ENCODE assay signal across 11 cellular contexts in the genomic region with DNA sequence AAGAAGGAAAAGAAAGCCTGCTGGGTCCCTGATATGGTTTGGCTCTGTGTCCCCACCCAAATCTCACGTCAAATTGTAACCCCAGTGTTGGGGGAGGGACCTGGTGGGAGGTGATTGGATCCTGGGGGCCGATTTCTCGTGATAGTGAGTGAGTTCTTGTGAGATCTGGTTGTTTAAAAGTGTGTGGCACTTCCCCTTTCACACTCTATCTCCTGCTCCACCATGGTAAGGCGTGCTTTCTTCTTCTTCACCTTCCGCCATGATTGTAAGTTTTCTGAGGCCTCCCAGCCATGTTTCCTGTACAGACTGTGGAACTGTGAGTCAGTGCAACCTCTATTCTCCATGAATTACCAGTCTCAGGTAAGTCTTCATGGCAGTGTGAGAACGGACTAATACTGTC.
"Had no signal": no experiment of that assay in that cellular context is flagged by ENCODE, and none has a peak within 500 bp of the region (broad histone marks: within the 10 kb centered on the region; RNA-seq: fewer than 3 reads in every experiment).

No MANE protein-coding gene starts in this region.

- H3K27ac ChIP-seq: parathyroid adenoma had no signal

- ATAC-seq: WTC11 had no signal

- H3K9me3 Mint-ChIP-seq: activated naive CD4-positive, alpha-beta T cell treated with anti-CD3 and anti-CD28 coated beads, Interleukin-2, amount 50 U/mL, for 24 hours; activated T-helper 2 cell treated with anti-CD3 and anti-CD28 coated beads, Interferon-gamma antibody, Interleukin-2, Interleukin-4, amounts not matched to agents 10 μg/mL and 5 μg/mL and 100 μg/mL, durations not matched to agents 14 hours and 24 hours and 36 hours; WTC11 had no signal

- H3K36me3 Mint-ChIP-seq: WTC11 had no signal

- DNase-seq: activated CD4-positive, alpha-beta T cell treated with anti-CD3 and anti-CD28 coated beads, Interleukin-2, amount 50 U/mL, for 1 hour; activated T-cell treated with anti-CD3 and anti-CD28 coated beads for 4 hours; cerebellar nuclear complex; stimulated activated CD4-positive, alpha-beta T cell treated with anti-CD3 and anti-CD28 coated beads, Interleukin-4, amount 100 ng/mL, for 4 hours; T-helper 9 cell had no signal

- H3K4me3 Mint-ChIP-seq: activated naive CD4-positive, alpha-beta T cell treated with anti-CD3 and anti-CD28 coated beads, Interleukin-2, amount 50 U/mL, for 24 hours; brain; dendritic cell treated with granulocyte-macrophage colony-stimulating factor and Interleukin-4, amounts not matched to agents 40 ng/mL and 50 ng/mL, for 4 days; WTC11 had no signal

- H3K27me3 Mint-ChIP-seq: activated naive CD4-positive, alpha-beta T cell treated with anti-CD3 and anti-CD28 coated beads, Interleukin-2, amount 50 U/mL, for 24 hours; brain had no signal

- H3K4me1 ChIP-seq: parathyroid adenoma had no signal

- H3K27ac Mint-ChIP-seq: activated naive CD4-positive, alpha-beta T cell treated with anti-CD3 and anti-CD28 coated beads, Interleukin-2, amount 50 U/mL, for 24 hours; activated T-helper 2 cell treated with anti-CD3 and anti-CD28 coated beads, Interferon-gamma antibody, Interleukin-2, Interleukin-4, amounts not matched to agents 10 μg/mL and 5 μg/mL and 100 μg/mL, durations not matched to agents 14 hours and 24 hours and 36 hours; dendritic cell treated with granulocyte-macrophage colony-stimulating factor and Interleukin-4, amounts not matched to agents 40 ng/mL and 50 ng/mL, for 4 days; WTC11 had no signal
